In the genomic region with DNA sequence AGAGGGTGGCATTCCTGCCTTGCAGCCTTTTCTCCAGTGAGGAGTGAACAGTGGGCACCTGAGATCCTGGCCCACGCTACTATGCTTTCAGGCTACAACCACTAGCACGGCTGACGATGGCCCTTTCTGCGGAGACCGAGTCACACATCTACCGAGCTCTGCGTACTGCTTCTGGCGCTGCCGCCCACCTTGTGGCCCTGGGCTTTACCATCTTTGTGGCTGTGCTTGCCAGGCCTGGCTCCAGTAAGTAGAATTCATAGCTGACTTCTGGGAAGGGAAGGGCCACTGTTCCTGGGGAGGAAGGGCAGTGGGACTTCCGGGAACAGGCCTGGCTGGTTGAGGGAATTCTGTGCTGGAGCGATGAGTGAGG, we compare ENCODE assay signal across 8 cellular contexts. TPM values are rescaled to one million over a fixed set of nuclear protein-coding genes. Genes with fewer than 3 reads are reported as not detected.
A peak's percentile ranks its signal among the peaks of the same experiment; 100 is the strongest.
DNase-seq lines count a peak whose midpoint lies in the region; ATAC-seq and TF ChIP-seq lines count a peak whose summit lies in the region.

No MANE protein-coding gene starts in this region.

- H4K20me1 ChIP-seq in PC-9 (ENCODE audit: insufficient read depth), result peaks cover 10% of the 10 kb centered on the region

- H3K9ac ChIP-seq in parathyroid adenoma, result no peak overlapping the region

- H3K9me2 ChIP-seq in PC-9 (ENCODE audit: insufficient read depth), result no peaks in the 10 kb centered on the region

- H3K9me3 ChIP-seq in PC-9 (ENCODE audit: insufficient read depth, low read depth) (no peaks in the 10 kb centered on the region), parathyroid adenoma (ENCODE audit: control insufficient read depth, low read length) (no peaks in the 10 kb centered on the region)

- CTCF ChIA-PET in Calu3 (lab: Charles Lee) (interaction anchor here (2.8 kb wide), 1 partner anchor 13 kb away, joined by 15 read pairs; no protein-coding TSS in a partner anchor), PC-9 (lab: Charles Lee) (no interaction called here)

- H3K79me2 ChIP-seq in PC-9 (ENCODE audit: low read depth), result peaks cover 25% of the 10 kb centered on the region
- peaks cover 24% of the 10 kb centered on the region for H3K79me2 ChIP-seq in parathyroid adenoma

- H2AFZ ChIP-seq in PC-9 (peak overlapping the region; percentile 89), parathyroid adenoma (peak overlapping the region; percentile 91)

- DNase-seq in Calu3 (no peak), PC-9 (no peak), epithelial cell of prostate (ENCODE audit: low read depth, low spot score) (no peak), glomerular visceral epithelial cell (ENCODE audit: extremely low spot score) (no peak), dedifferentiated amniotic fluid mesenchymal stem cell (ENCODE audit: extremely low spot score) (no peak), AG20443 (ENCODE audit: low spot score) (no peak)

- H3K4me1 ChIP-seq in PC-9 (replicated peaks; ENCODE audit: insufficient read depth) (peaks cover 22% of the 10 kb centered on the region), parathyroid adenoma (peaks cover 31% of the 10 kb centered on the region)

- no TSS peak for BruUV-seq in Calu3 (replicated peaks; lab: Mats Ljungman, UMichigan)
- TSS peak; percentile 60 for BruUV-seq in PC-9 (replicated peaks; lab: Mats Ljungman, UMichigan)

- TF ChIP-seq CTCF in Calu3 (IDR thresholded peaks at IDR 0.05; ENCODE audit: unreplicated experiment), result no peak
- TF ChIP-seq CTCF in PC-9 (conservative IDR thresholded peaks at IDR 0.05), result no peak
- no peak for TF ChIP-seq CTCF in parathyroid adenoma (IDR thresholded peaks at IDR 0.05)

- no peaks in the 10 kb centered on the region for H3K27me3 Mint-ChIP-seq in Calu3 (ENCODE audit: unreplicated experiment)

- H3K36me3 Mint-ChIP-seq in Calu3 (ENCODE audit: insufficient read depth, unreplicated experiment), result peaks cover 23% of the 10 kb centered on the region

- peak overlapping the region; percentile 13 for H3K27ac Mint-ChIP-seq in Calu3 (ENCODE audit: unreplicated experiment)

- no peaks in the 10 kb centered on the region for H3K27me3 ChIP-seq in PC-9 (ENCODE audit: insufficient read depth, low read depth)
- H3K27me3 ChIP-seq in parathyroid adenoma (ENCODE audit: control insufficient read depth, insufficient read depth, low read length), result no peaks in the 10 kb centered on the region

- no peaks in the 10 kb centered on the region for H3K9me3 Mint-ChIP-seq in Calu3 (ENCODE audit: low read depth, unreplicated experiment)

- H3K4me3 ChIP-seq in PC-9 (peak overlapping the region; percentile 79), parathyroid adenoma (ENCODE audit: low read depth, low read length) (peak overlapping the region; percentile 86)

- no peak for ATAC-seq in GM21619 (IDR thresholded peaks at IDR 0.05; ENCODE audit: unreplicated experiment)

- H3K4me3 Mint-ChIP-seq in Calu3 (ENCODE audit: low read depth, unreplicated experiment), result peak overlapping the region; percentile 84

- H3K4me2 ChIP-seq in PC-9 (peak overlapping the region; percentile 97), parathyroid adenoma (ENCODE audit: low read length) (peak overlapping the region; percentile 88)

- H3K36me3 ChIP-seq in PC-9 (ENCODE audit: low read depth) (no peaks in the 10 kb centered on the region), parathyroid adenoma (ENCODE audit: control insufficient read depth, insufficient read depth, low read length) (no peaks in the 10 kb centered on the region)

- H3K27ac ChIP-seq in PC-9 (no peak overlapping the region), epithelial cell of prostate (peak overlapping the region; percentile 83), parathyroid adenoma (peak overlapping the region; percentile 94)

- H3K4me1 Mint-ChIP-seq in Calu3 (ENCODE audit: low read depth, unreplicated experiment), result peaks cover 10% of the 10 kb centered on the region

- intact Hi-C loops in Calu3 (cut with micrococcal nuclease; ENCODE audit: unreplicated experiment) (no loop called here), PC-9 (cut with micrococcal nuclease; ENCODE audit: unreplicated experiment) (loop anchor here (1.0 to 2.0 kb wide), 2 partner anchors 8 to 261 kb away; a partner anchor contains a TSS)

- H3F3A ChIP-seq in PC-9 (ENCODE audit: insufficient read depth, low read depth), result peaks cover 9% of the 10 kb centered on the region; the same call in 1 of the 2 replicates

- POLR2A ChIA-PET in PC-9 (lab: Charles Lee; ENCODE audit: unreplicated experiment), result interaction anchor here (0.6 to 0.7 kb wide), 3 partner anchors 14 to 100 kb away, joined by 3 to 6 read pairs (median 6); no protein-coding TSS in a partner anchor

RNA-seq across cellular contexts. Expression of a gene that starts 0.6 kb away (rescaled TPM):
- total RNA-seq in Calu3 (2022) (19.4 and 19.7 TPM in 2 replicates), PC-9 (2021) (15.7 and 19.3 TPM in 2 replicates)

RNA-seq across cellular contexts. Expression of a gene that starts 0.7 kb away (rescaled TPM):
- total RNA-seq in Calu3 (2022) (21.0 and 21.8 TPM in 2 replicates), PC-9 (2021) (24.1 and 25.4 TPM in 2 replicates)

RNA-seq across cellular contexts. Expression of a gene that starts 5.8 kb away (rescaled TPM):
- 0.44 and 0.71 TPM in 2 replicates for total RNA-seq in Calu3 (2022)
- 4.4 and 8.7 TPM in 2 replicates for total RNA-seq in PC-9 (2021)

RNA-seq across cellular contexts. Expression of a gene that starts 8.0 kb away (rescaled TPM):
- total RNA-seq in Calu3 (2022), result 29.3 and 29.4 TPM in 2 replicates
- 35.2 and 43.5 TPM in 2 replicates for total RNA-seq in PC-9 (2021)

RNA-seq across cellular contexts. Expression of a gene that starts 10.7 kb away (rescaled TPM):
- total RNA-seq in Calu3 (2022) (14.7 and 16.8 TPM in 2 replicates), PC-9 (2021) (15.9 and 17.7 TPM in 2 replicates)
